16 cellular contexts compared by ENCODE assay signal in the genomic region with DNA sequence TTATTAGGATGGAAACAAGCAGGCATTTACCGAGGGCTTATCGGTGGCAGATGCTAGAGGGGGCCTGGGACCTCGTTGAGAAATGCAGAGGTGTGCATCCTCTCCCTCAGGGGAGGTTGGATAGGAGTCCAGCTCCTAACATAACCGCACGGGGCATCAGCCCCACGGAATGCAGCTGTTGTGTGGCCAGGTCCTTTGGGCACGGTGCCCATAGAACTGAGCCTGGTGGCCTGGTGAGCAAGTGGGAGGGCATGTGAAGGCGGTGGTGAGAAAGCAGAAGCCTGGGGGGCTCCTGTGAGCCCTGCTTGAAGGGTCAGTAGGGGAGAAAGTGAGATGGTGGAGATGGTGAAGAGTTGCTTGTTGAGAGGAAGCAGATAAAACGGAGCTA.
DNase-seq lines count a peak whose midpoint lies in the region; ATAC-seq and TF ChIP-seq lines count a peak whose summit lies in the region.
"Had no signal": no experiment of that assay in that cellular context is flagged by ENCODE, and none has a peak within 500 bp of the region (broad histone marks: within the 10 kb centered on the region; RNA-seq: fewer than 3 reads in every experiment).

No MANE protein-coding gene starts in this region.

- H3K4me3 Mint-ChIP-seq in endothelial cell (ENCODE audit: unreplicated experiment), result no peak overlapping the region

- no peaks in the 10 kb centered on the region for H3K9me3 Mint-ChIP-seq in endothelial cell (ENCODE audit: unreplicated experiment)

- no peaks in the 10 kb centered on the region for H3K79me1 ChIP-seq in neuronal stem cell (ENCODE audit: low read depth, low read length)

- H3K27me3 Mint-ChIP-seq in endothelial cell (ENCODE audit: unreplicated experiment), result peaks cover 3% of the 10 kb centered on the region

- peaks cover 0 to 5% of the 10 kb centered on the region in 2 donors for H3K4me1 ChIP-seq in neuronal stem cell (ENCODE audit: control insufficient read depth in 2 of 2, insufficient read depth in 1 of 2, low read depth in 1 of 2, low read length in 2 of 2)
- H3K4me1 ChIP-seq: Caco-2 had no signal

- H4K91ac ChIP-seq in neuronal stem cell (ENCODE audit: low read depth, low read length, poor library complexity), result no peak overlapping the region

- H3K4ac ChIP-seq in neuronal stem cell (ENCODE audit: low read length), result no peak overlapping the region

- H3K36me3 Mint-ChIP-seq in endothelial cell (ENCODE audit: low read depth, unreplicated experiment), result no peaks in the 10 kb centered on the region

- intact Hi-C loops in left ventricle myocardium superior (cut with micrococcal nuclease) (no loop called here), Right ventricle myocardium inferior (cut with DNase I) (no loop called here), posterior vena cava (cut with DNase I) (loop anchor here in 1 of 2 donors (5.0 kb wide), 1 partner anchor 925 kb away; no protein-coding TSS in a partner anchor)

- no peak overlapping the region for H2BK120ac ChIP-seq in neuronal stem cell (ENCODE audit: low read depth, low read length)

- no peaks in the 10 kb centered on the region for H3K36me3 ChIP-seq in neuronal stem cell (replicated peaks in 1 of 2; ENCODE audit: control insufficient read depth in 2 of 2, insufficient read depth in 2 of 2, low read length in 2 of 2)
- H3K36me3 ChIP-seq: SJSA1 had no signal

- peak overlapping the region; percentile 86 for H2AK5ac ChIP-seq in neuronal stem cell (ENCODE audit: low read depth, low read length)

- no peak overlapping the region for H3K4me3 ChIP-seq in neuronal stem cell (ENCODE audit: low read length in 2 of 2)
- H3K4me3 ChIP-seq: GM23248, SJSA1 had no signal

- H2BK15ac ChIP-seq in neuronal stem cell (ENCODE audit: low read length), result peak overlapping the region; percentile 9

- H3K4me1 Mint-ChIP-seq in endothelial cell (ENCODE audit: unreplicated experiment), result peaks cover 7% of the 10 kb centered on the region

- no peak overlapping the region for H3K4me2 ChIP-seq in neuronal stem cell (ENCODE audit: insufficient read depth, low read length, poor library complexity, severe bottlenecking)

- H2BK12ac ChIP-seq in neuronal stem cell (ENCODE audit: low read length), result no peak overlapping the region

- no peaks in the 10 kb centered on the region for H3K9me3 ChIP-seq in neuronal stem cell (replicated peaks in 1 of 2; ENCODE audit: control insufficient read depth in 2 of 2, insufficient read depth in 1 of 2, low read depth in 1 of 2, low read length in 2 of 2)
- H3K9me3 ChIP-seq: Caco-2, SJSA1 had no signal

- no peak overlapping the region for H3K27ac ChIP-seq in neuronal stem cell (replicated peaks; ENCODE audit: low read length)
- H3K27ac ChIP-seq: GM23248, SJSA1 had no signal

- no peak overlapping the region for H2BK5ac ChIP-seq in neuronal stem cell (ENCODE audit: low read length)

- no peak overlapping the region for H3K27ac Mint-ChIP-seq in endothelial cell (ENCODE audit: unreplicated experiment)

- H3K23ac ChIP-seq in neuronal stem cell (ENCODE audit: low read depth, low read length, poor library complexity), result peak overlapping the region; percentile 44

- no peaks in the 10 kb centered on the region for H3K27me3 ChIP-seq in neuronal stem cell (ENCODE audit: control insufficient read depth in 3 of 3, insufficient read depth in 3 of 3, low read depth in 1 of 3, low read length in 3 of 3)

- no peak overlapping the region for H3K14ac ChIP-seq in neuronal stem cell (ENCODE audit: low read length)

- H4K8ac ChIP-seq in neuronal stem cell (ENCODE audit: low read depth, low read length), result no peak overlapping the region

- H2AFZ ChIP-seq in neuronal stem cell (ENCODE audit: low read length), result no peak overlapping the region
- H2AFZ ChIP-seq: GM23248 had no signal

- peak overlapping the region; percentile 24 for H3K9ac ChIP-seq in neuronal stem cell (ENCODE audit: low read depth, low read length, poor library complexity)
- H3K9ac ChIP-seq: GM23248 had no signal

- peak; percentile 21 for ATAC-seq in left ventricle myocardium superior
- no peak for ATAC-seq in Right ventricle myocardium inferior
- ATAC-seq in SK-N-SH treated with all-trans-retinoic acid at 6 μM for 48 hours, result no peak

- DNase-seq in left ventricle myocardium superior, result no peak
- DNase-seq in Right ventricle myocardium inferior (ENCODE audit: missing footprints), result no peak
- peak; percentile 7 for DNase-seq in astrocyte of the hippocampus (ENCODE audit: low read depth, low spot score)
- DNase-seq in neuronal stem cell (ENCODE audit: low spot score), result no peak
- DNase-seq in endothelial cell (ENCODE audit: low spot score), result no peak
- DNase-seq in OCI-M2 (lab: John Stamatoyannopoulos, UW; ENCODE audit: unreplicated experiment), result no peak
- DNase-seq in posterior vena cava (ENCODE audit: low spot score), result no peak
- DNase-seq: Caco-2, GM23248, KG1, NCI-H1930, NCI-H2171, NCI-H446 treated with DMSO at 0.1 percent for 48 hours, NCI-H748 treated with DMSO at 0.1 percent for 48 hours had no signal

- peak overlapping the region; percentile 67 for H3K18ac ChIP-seq in neuronal stem cell (ENCODE audit: low read length)

- TF ChIP-seq CTCF in endothelial cell (IDR thresholded peaks at IDR 0.05; ENCODE audit: unreplicated experiment), result no peak

- WGBS in neuronal stem cell (ENCODE audit: extremely low coverage in 2 of 2, insufficient read length in 2 of 2, insufficient replicate concordance in 1 of 2), 2 donors, result no CpG with 5 or more reads among the region's 9 CpGs

TF ChIP-seq in SK-N-SH treated with all-trans-retinoic acid at 6 μM for 48 hours, 23 proteins besides CTCF, POLR2A, EP300 and RAD21:
- TF ChIP-seq ZC3H10 (CRISPR knock-in tag; IDR thresholded peaks at IDR 0.05), result no peak
- TF ChIP-seq GLIS3 (CRISPR knock-in tag; IDR thresholded peaks at IDR 0.05), result no peak
- no peak for TF ChIP-seq ISL1 (CRISPR knock-in tag; IDR thresholded peaks at IDR 0.05)
- no peak for TF ChIP-seq ZNF565 (CRISPR knock-in tag; conservative IDR thresholded peaks at IDR 0.05; ENCODE audit: low read depth)
- TF ChIP-seq, protein P1, sequence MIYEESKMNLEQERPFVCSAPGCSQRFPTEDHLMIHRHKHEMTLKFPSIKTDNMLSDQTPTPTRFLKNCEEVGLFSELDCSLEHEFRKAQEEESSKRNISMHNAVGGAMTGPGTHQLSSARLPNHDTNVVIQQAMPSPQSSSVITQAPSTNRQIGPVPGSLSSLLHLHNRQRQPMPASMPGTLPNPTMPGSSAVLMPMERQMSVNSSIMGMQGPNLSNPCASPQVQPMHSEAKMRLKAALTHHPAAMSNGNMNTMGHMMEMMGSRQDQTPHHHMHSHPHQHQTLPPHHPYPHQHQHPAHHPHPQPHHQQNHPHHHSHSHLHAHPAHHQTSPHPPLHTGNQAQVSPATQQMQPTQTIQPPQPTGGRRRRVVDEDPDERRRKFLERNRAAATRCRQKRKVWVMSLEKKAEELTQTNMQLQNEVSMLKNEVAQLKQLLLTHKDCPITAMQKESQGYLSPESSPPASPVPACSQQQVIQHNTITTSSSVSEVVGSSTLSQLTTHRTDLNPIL (CRISPR knock-in tag; IDR thresholded peaks at IDR 0.05; ENCODE audit: low read depth), result no peak
- TF ChIP-seq, protein P2, sequence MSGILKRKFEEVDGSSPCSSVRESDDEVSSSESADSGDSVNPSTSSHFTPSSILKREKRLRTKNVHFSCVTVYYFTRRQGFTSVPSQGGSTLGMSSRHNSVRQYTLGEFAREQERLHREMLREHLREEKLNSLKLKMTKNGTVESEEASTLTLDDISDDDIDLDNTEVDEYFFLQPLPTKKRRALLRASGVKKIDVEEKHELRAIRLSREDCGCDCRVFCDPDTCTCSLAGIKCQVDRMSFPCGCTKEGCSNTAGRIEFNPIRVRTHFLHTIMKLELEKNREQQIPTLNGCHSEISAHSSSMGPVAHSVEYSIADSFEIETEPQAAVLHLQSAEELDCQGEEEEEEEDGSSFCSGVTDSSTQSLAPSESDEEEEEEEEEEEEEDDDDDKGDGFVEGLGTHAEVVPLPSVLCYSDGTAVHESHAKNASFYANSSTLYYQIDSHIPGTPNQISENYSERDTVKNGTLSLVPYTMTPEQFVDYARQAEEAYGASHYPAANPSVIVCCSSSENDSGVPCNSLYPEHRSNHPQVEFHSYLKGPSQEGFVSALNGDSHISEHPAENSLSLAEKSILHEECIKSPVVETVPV (CRISPR knock-in tag; IDR thresholded peaks at IDR 0.05), result no peak
- no peak for TF ChIP-seq ZNF8 (CRISPR knock-in tag; IDR thresholded peaks at IDR 0.05)
- TF ChIP-seq, protein P3, sequence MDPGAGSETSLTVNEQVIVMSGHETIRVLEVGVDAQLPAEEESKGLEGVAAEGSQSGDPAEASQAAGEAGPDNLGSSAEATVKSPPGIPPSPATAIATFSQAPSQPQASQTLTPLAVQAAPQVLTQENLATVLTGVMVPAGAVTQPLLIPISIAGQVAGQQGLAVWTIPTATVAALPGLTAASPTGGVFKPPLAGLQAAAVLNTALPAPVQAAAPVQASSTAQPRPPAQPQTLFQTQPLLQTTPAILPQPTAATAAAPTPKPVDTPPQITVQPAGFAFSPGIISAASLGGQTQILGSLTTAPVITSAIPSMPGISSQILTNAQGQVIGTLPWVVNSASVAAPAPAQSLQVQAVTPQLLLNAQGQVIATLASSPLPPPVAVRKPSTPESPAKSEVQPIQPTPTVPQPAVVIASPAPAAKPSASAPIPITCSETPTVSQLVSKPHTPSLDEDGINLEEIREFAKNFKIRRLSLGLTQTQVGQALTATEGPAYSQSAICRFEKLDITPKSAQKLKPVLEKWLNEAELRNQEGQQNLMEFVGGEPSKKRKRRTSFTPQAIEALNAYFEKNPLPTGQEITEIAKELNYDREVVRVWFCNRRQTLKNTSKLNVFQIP (CRISPR knock-in tag; IDR thresholded peaks at IDR 0.05; ENCODE audit: borderline replicate concordance, low read depth), result no peak
